ENCODE assay signal across 11 cellular contexts in genomic region chr5:131209175-131209505, GRCh38. TPM values are rescaled to one million over a fixed set of nuclear protein-coding genes. Genes with fewer than 3 reads are reported as not detected.
DNase-seq lines count a peak whose midpoint lies in the region; ATAC-seq, FAIRE-seq and TF ChIP-seq lines count a peak whose summit lies in the region.
"Had no signal": no experiment of that assay in that cellular context is flagged by ENCODE, and none has a peak within 500 bp of the region (broad histone marks: within the 10 kb centered on the region; RNA-seq: fewer than 3 reads in every experiment).

No MANE protein-coding gene starts in this region.

- intact Hi-C loops in colonic mucosa (cut with DNase I) (no loop called here), thyroid gland (cut with DNase I) (no loop called here)

- peak overlapping the region; percentile 97 for H3K27ac Mint-ChIP-seq in activated naive CD4-positive, alpha-beta T cell treated with anti-CD3 and anti-CD28 coated beads, Interleukin-2, amount 10 ng/mL, durations not matched to agents 7 days and 5 days

- H3K9me3 ChIP-seq in RWPE2 (ENCODE audit: severe bottlenecking) (no peaks in the 10 kb centered on the region), colonic mucosa (no peaks in the 10 kb centered on the region), thyroid gland (no peaks in the 10 kb centered on the region)
- H3K9me3 ChIP-seq: upper lobe of left lung had no signal

- TF ChIP-seq POLR2A in thyroid gland (IDR thresholded peaks at IDR 0.05) (no peak), GM12891 (IDR thresholded peaks at IDR 0.05; ENCODE audit: low read depth, low read length) (no peak)

- H3K36me3 ChIP-seq in RWPE2 (ENCODE audit: low read depth) (no peaks in the 10 kb centered on the region), colonic mucosa (no peaks in the 10 kb centered on the region), thyroid gland (no peaks in the 10 kb centered on the region)
- H3K36me3 ChIP-seq: upper lobe of left lung had no signal

- no peak overlapping the region for H3K4me3 ChIP-seq in RWPE2 (ENCODE audit: severe bottlenecking)
- H3K4me3 ChIP-seq in colonic mucosa = no peak overlapping the region
- H3K4me3 ChIP-seq in thyroid gland (replicated peaks in 1 of 3) = no peak overlapping the region
- H3K4me3 ChIP-seq: PC-9, upper lobe of left lung had no signal

- no peaks in the 10 kb centered on the region for H3K9me3 Mint-ChIP-seq in activated naive CD4-positive, alpha-beta T cell treated with anti-CD3 and anti-CD28 coated beads, Interleukin-2, amount 10 ng/mL, durations not matched to agents 7 days and 5 days

- H3K27me3 ChIP-seq in RWPE2 (ENCODE audit: insufficient read depth, poor library complexity, severe bottlenecking) (no peaks in the 10 kb centered on the region), colonic mucosa (no peaks in the 10 kb centered on the region), thyroid gland (no peaks in the 10 kb centered on the region)
- H3K27me3 ChIP-seq: upper lobe of left lung had no signal

- H3K27ac ChIP-seq in RWPE2 (ENCODE audit: poor library complexity, severe bottlenecking) = no peak overlapping the region
- H3K27ac ChIP-seq in colonic mucosa = peak overlapping the region; percentile 44
- H3K27ac ChIP-seq in thyroid gland = peak overlapping the region; percentile 62 to 71 (median 69)
- H3K27ac ChIP-seq: PC-9 had no signal

- no peak overlapping the region for H3K9ac ChIP-seq in colonic mucosa (ENCODE audit: low read depth in 2 of 2, low read length in 2 of 2)

- ATAC-seq in RWPE2 (ENCODE audit: low read depth) (peak; percentile 28; the same call in 2 of the 3 replicates), HG03378 (IDR thresholded peaks at IDR 0.05; ENCODE audit: unreplicated experiment) (no peak)

- H3K4me3 Mint-ChIP-seq in activated naive CD4-positive, alpha-beta T cell treated with anti-CD3 and anti-CD28 coated beads, Interleukin-2, amount 10 ng/mL, durations not matched to agents 7 days and 5 days = peak overlapping the region; percentile 61

- 89 to 100% methylated on average over 1 of the region's 1 CpG for WGBS in thyroid gland, 2 donors

- TF ChIP-seq CTCF in RWPE2 (IDR thresholded peaks at IDR 0.05; ENCODE audit: poor library complexity, severe bottlenecking) (no peak), colonic mucosa (IDR thresholded peaks at IDR 0.05) (no peak), thyroid gland (IDR thresholded peaks at IDR 0.05) (no peak)

- no peak for FAIRE-seq in GM12891 (lab: Jason Lieb, UNC)
- FAIRE-seq: colon had no signal

- peaks cover 9% of the 10 kb centered on the region for H3K36me3 Mint-ChIP-seq in activated naive CD4-positive, alpha-beta T cell treated with anti-CD3 and anti-CD28 coated beads, Interleukin-2, amount 10 ng/mL, durations not matched to agents 7 days and 5 days

- H3K4me1 ChIP-seq in RWPE2 (ENCODE audit: insufficient read depth, poor library complexity, severe bottlenecking) = no peaks in the 10 kb centered on the region
- H3K4me1 ChIP-seq in colonic mucosa = peaks cover 6% of the 10 kb centered on the region
- H3K4me1 ChIP-seq in thyroid gland = peaks cover 8 to 10% of the 10 kb centered on the region in 2 donors

- peaks cover 51% of the 10 kb centered on the region for H3K4me1 Mint-ChIP-seq in activated naive CD4-positive, alpha-beta T cell treated with anti-CD3 and anti-CD28 coated beads, Interleukin-2, amount 10 ng/mL, durations not matched to agents 7 days and 5 days

- no peaks in the 10 kb centered on the region for H3K27me3 Mint-ChIP-seq in activated naive CD4-positive, alpha-beta T cell treated with anti-CD3 and anti-CD28 coated beads, Interleukin-2, amount 10 ng/mL, durations not matched to agents 7 days and 5 days

- CTCF ChIA-PET in activated naive CD4-positive, alpha-beta T cell treated with anti-CD3 and anti-CD28 coated beads, Interleukin-2, amount 10 ng/mL, durations not matched to agents 7 days and 5 days (lab: Charles Lee) = interaction anchor here (0.6 to 1.6 kb wide), 7 partner anchors 11 to 173 kb away, joined by 3 to 5 read pairs (median 3); no protein-coding TSS in a partner anchor

- DNase-seq in activated naive CD4-positive, alpha-beta T cell treated with anti-CD3 and anti-CD28 coated beads, Interleukin-2, amount 10 ng/mL, durations not matched to agents 7 days and 5 days = no peak
- DNase-seq in activated naive CD4-positive, alpha-beta T cell treated with anti-CD3 and anti-CD28 coated beads, Interleukin-2, amount 50 U/mL, for 16 hours = no peak
- DNase-seq in RWPE2 (ENCODE audit: low spot score) (no peak), colonic mucosa (no peak), thyroid gland (no peak), GM12891 (ENCODE audit: insufficient read length, low spot score) (no peak), NCI-H1048 (lab: John Stamatoyannopoulos, UW) (no peak)
- DNase-seq: PC-9 had no signal

TF ChIP-seq in GM12891, 5 proteins besides CTCF, POLR2A, EP300 and RAD21:
- TF ChIP-seq POLR2AphosphoS5 (IDR thresholded peaks at IDR 0.05; ENCODE audit: low read depth, low read length) (no peak), PAX5 (IDR thresholded peaks at IDR 0.05; ENCODE audit: insufficient read depth, low read length, severe bottlenecking) (no peak), TAF1 (IDR thresholded peaks at IDR 0.05; ENCODE audit: low read depth, low read length) (no peak), SPI1 (IDR thresholded peaks at IDR 0.05; ENCODE audit: low read depth, low read length) (no peak), POU2F2 (IDR thresholded peaks at IDR 0.05; ENCODE audit: low read depth, low read length) (no peak; the same call in 1 of the 2 replicates)

RNA-seq across cellular contexts. Expression of gene LYRM7, which starts 38.4 kb away (rescaled TPM):
- 10 to 100 TPM; 12.1 TPM for total RNA-seq in colonic mucosa
- total RNA-seq in thyroid gland = 10 to 100 TPM in 2 of 4 donors, 1 to 10 TPM in 2; 8.8 to 13.2 (median 9.5) TPM
- 8.2 TPM for polyA plus RNA-seq in GM12891 (2012; ENCODE audit: low read depth, missing spikeins)

RNA-seq across cellular contexts. Expression of gene HINT1, which starts 44.1 kb away (rescaled TPM):
- total RNA-seq in colonic mucosa (100 to 1,000 TPM; 269 to 288 TPM), thyroid gland (100 to 1,000 TPM; 173 to 361 (median 276) TPM)
- polyA plus RNA-seq in GM12891 (2012; ENCODE audit: low read depth, missing spikeins) = 507 TPM

RNA-seq across cellular contexts. Expression of gene CDC42SE2, which starts 54.7 kb away (rescaled TPM):
- total RNA-seq in colonic mucosa (100 to 1,000 TPM in 1 of 2 donors, 10 to 100 TPM in 1; 74.2 to 110 TPM), thyroid gland (10 to 100 TPM; 74.9 to 92.5 (median 83.8) TPM)
- 54.8 TPM for polyA plus RNA-seq in GM12891 (2012; ENCODE audit: low read depth, missing spikeins)
